Comparison of ENCODE assay signal across 8 cellular contexts in the genomic region with DNA sequence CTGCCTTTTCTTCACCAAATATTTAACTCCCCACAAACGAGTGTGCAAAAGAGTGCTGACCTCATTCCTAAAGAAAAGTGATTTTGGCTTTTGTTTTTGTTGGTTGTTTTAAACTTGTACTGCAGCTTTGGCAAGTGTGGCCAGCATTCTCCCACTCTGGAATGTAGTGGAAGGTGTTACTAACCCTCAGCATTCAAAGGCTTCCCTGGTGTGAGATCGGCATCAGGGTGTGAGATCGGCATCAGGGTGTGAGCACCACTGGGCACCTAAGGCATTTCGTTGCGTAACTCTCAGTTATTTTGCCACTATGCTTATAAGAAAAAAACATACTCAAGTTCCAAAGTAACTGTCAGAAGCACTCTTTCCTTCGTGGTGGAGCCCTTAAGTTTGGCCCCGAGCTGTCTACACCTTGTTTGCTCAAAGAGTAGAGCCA. TPM values are rescaled to one million over a fixed set of nuclear protein-coding genes. Genes with fewer than 3 reads are reported as not detected.
A peak's percentile ranks its signal among the peaks of the same experiment; 100 is the strongest.
DNase-seq lines count a peak whose midpoint lies in the region; ATAC-seq, FAIRE-seq and TF ChIP-seq lines count a peak whose summit lies in the region.

No MANE protein-coding gene starts in this region.

- TF ChIP-seq POLR2A in GM12891 (IDR thresholded peaks at IDR 0.05; ENCODE audit: low read depth, low read length) = no peak

- TF ChIP-seq CTCF in retinal pigment epithelial cell (conservative IDR thresholded peaks at IDR 0.05; ENCODE audit: low read depth, low read length) = no peak

- ATAC-seq in GM21786 (IDR thresholded peaks at IDR 0.05; ENCODE audit: unreplicated experiment) = no peak
- no peak for ATAC-seq in HG02798 (IDR thresholded peaks at IDR 0.05; ENCODE audit: poor library complexity, unreplicated experiment)

- peak overlapping the region; percentile 88 for H3K4me3 ChIP-seq in retinal pigment epithelial cell (ENCODE audit: low read length)

- FAIRE-seq in GM12891 (lab: Jason Lieb, UNC) = peak; percentile 80

- DNase-seq in GM12891 (ENCODE audit: insufficient read length, low spot score) (no peak), SW480 (ENCODE audit: low spot score) (peak; percentile 46), glomerular visceral epithelial cell (ENCODE audit: extremely low spot score) (peak; percentile 60), retinal pigment epithelial cell (ENCODE audit: low read depth) (peak; percentile 83), superior temporal gyrus (ENCODE audit: extremely low spot score) (no peak), OCI-M1 (lab: John Stamatoyannopoulos, UW) (no peak)

TF ChIP-seq in GM12891, 5 proteins besides CTCF, POLR2A, EP300 and RAD21:
- no peak for TF ChIP-seq PAX5 (IDR thresholded peaks at IDR 0.05; ENCODE audit: insufficient read depth, low read length, severe bottlenecking)
- no peak for TF ChIP-seq SPI1 (IDR thresholded peaks at IDR 0.05; ENCODE audit: low read depth, low read length)
- no peak for TF ChIP-seq POU2F2 (IDR thresholded peaks at IDR 0.05; ENCODE audit: low read depth, low read length)
- TF ChIP-seq POLR2AphosphoS5 (IDR thresholded peaks at IDR 0.05; ENCODE audit: low read depth, low read length) = no peak
- TF ChIP-seq TAF1 (IDR thresholded peaks at IDR 0.05; ENCODE audit: low read depth, low read length) = no peak

RNA-seq across cellular contexts. Expression of gene CYBRD1, which starts 1.7 kb away (rescaled TPM):
- polyA plus RNA-seq in GM12891 (2012; ENCODE audit: low read depth, missing spikeins) = 17.5 TPM

Comparison
In these comparisons a context has a peak if more than half of its experiments do, and no peak if none do; other contexts are left out.
1. DNase-seq: peak in SW480 (single experiment), glomerular visceral epithelial cell (single experiment) and retinal pigment epithelial cell (single experiment); none in GM12891 (single experiment), superior temporal gyrus (single experiment) and OCI-M1 (single experiment).